12 cellular contexts compared by ENCODE assay signal in genomic region chr11:72422414-72422813, GRCh38.
"Had no signal": no experiment of that assay in that cellular context is flagged by ENCODE, and none has a peak within 500 bp of the region (broad histone marks: within the 10 kb centered on the region; RNA-seq: fewer than 3 reads in every experiment).

No MANE protein-coding gene starts in this region.

- ATAC-seq: left ventricle myocardium superior had no signal

- H3K27ac ChIP-seq: colonic mucosa, esophagus squamous epithelium had no signal

- H3K9me3 ChIP-seq: colonic mucosa, esophagus squamous epithelium had no signal

- H3K4me3 ChIP-seq: colonic mucosa, esophagus squamous epithelium had no signal

- H3K36me3 ChIP-seq: colonic mucosa had no signal

- H3K4me1 ChIP-seq: colonic mucosa, esophagus squamous epithelium had no signal

- FAIRE-seq: astrocyte, frontal cortex, kidney, urothelium cell line had no signal

- H3K27me3 ChIP-seq: colonic mucosa, esophagus squamous epithelium had no signal

- DNase-seq: activated CD4-positive, alpha-beta T cell treated with anti-CD3 and anti-CD28 coated beads for 4 hours; activated naive CD4-positive, alpha-beta T cell; colonic mucosa; esophagus squamous epithelium; kidney; left ventricle myocardium superior; mesendoderm; stimulated activated CD4-positive, alpha-beta T cell treated with anti-CD3 and anti-CD28 coated beads, Interleukin-4, amount 100 ng/mL, for 1 hour; stimulated activated CD8-positive, alpha-beta memory T cell treated with anti-CD3 and anti-CD28 coated beads, Interleukin-4, amount 100 ng/mL, for 48 hours had no signal
